In the genomic region with DNA sequence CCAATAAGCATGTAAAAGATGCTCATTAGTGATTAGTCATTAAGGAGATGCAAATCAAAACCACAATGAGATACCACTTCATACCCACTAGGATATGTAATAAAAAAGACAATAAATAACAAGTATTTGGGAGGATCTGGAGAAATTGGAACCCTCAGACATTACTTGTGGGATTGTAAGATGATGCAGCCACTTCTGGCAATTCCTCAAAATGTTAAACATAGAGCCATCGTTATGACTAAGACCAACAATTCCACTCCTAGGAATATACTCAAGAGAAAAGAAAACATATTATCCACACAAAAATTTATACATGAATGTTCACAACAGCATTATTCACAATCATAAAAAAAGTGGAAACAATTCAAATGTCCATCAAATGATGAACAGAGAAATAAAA, we compare ENCODE assay signal across 18 cellular contexts.
DNase-seq lines count a peak whose midpoint lies in the region; ATAC-seq and TF ChIP-seq lines count a peak whose summit lies in the region.
"Had no signal": no experiment of that assay in that cellular context is flagged by ENCODE, and none has a peak within 500 bp of the region (broad histone marks: within the 10 kb centered on the region; RNA-seq: fewer than 3 reads in every experiment).

No MANE protein-coding gene starts in this region.

- TF ChIP-seq RAD21 in IMR-90 (IDR thresholded peaks at IDR 0.05; ENCODE audit: low read length): no peak

- H4K91ac ChIP-seq in IMR-90 (ENCODE audit: insufficient read depth, low read depth, low read length): no peak overlapping the region

- H3K4me3 Mint-ChIP-seq in chondrocyte (ENCODE audit: unreplicated experiment): no peak overlapping the region
- H3K4me3 Mint-ChIP-seq in progenitor cell of endocrine pancreas (ENCODE audit: low read depth): no peak overlapping the region
- H3K4me3 Mint-ChIP-seq: CD4-positive, CD25-positive, alpha-beta regulatory T cell had no signal

- H3K27me3 Mint-ChIP-seq in chondrocyte (ENCODE audit: low read depth): no peaks in the 10 kb centered on the region
- H3K27me3 Mint-ChIP-seq in progenitor cell of endocrine pancreas: no peaks in the 10 kb centered on the region
- H3K27me3 Mint-ChIP-seq: CD4-positive, CD25-positive, alpha-beta regulatory T cell had no signal

- no peak overlapping the region for H2AK5ac ChIP-seq in IMR-90 (ENCODE audit: low read depth, low read length)

- H4K5ac ChIP-seq in IMR-90 (ENCODE audit: low read depth, low read length): no peak overlapping the region

- peaks cover 13% of the 10 kb centered on the region for H3K9me3 Mint-ChIP-seq in chondrocyte (ENCODE audit: low read depth)
- H3K9me3 Mint-ChIP-seq in progenitor cell of endocrine pancreas (ENCODE audit: low read depth): peaks cover 8% of the 10 kb centered on the region
- H3K9me3 Mint-ChIP-seq: CD4-positive, CD25-positive, alpha-beta regulatory T cell had no signal

- H3K4me1 Mint-ChIP-seq in chondrocyte (ENCODE audit: low read depth) (peaks cover 27% of the 10 kb centered on the region), progenitor cell of endocrine pancreas (ENCODE audit: low read depth) (peaks cover 3% of the 10 kb centered on the region)
- H3K4me1 Mint-ChIP-seq: CD4-positive, CD25-positive, alpha-beta regulatory T cell had no signal

- H3K27ac Mint-ChIP-seq in chondrocyte (ENCODE audit: unreplicated experiment) (peak overlapping the region; percentile 43), progenitor cell of endocrine pancreas (no peak overlapping the region)
- H3K27ac Mint-ChIP-seq: CD4-positive, CD25-positive, alpha-beta regulatory T cell had no signal

- H3K4me2 ChIP-seq in IMR-90 (ENCODE audit: low read depth, low read length): no peak overlapping the region

- H3K9ac ChIP-seq in IMR-90 (ENCODE audit: low read depth, low read length): no peak overlapping the region

- DNase-seq in AG04449 (ENCODE audit: low read depth, low spot score) (peak; percentile 16), IMR-90 (peak; percentile 54), chondrocyte (ENCODE audit: low spot score) (no peak), hepatic stellate cell (ENCODE audit: low spot score) (peak; percentile 7), progenitor cell of endocrine pancreas (ENCODE audit: low spot score, unreplicated experiment) (no peak), NCI-H187 treated with DMSO at 0.1 percent for 48 hours (lab: John Stamatoyannopoulos, UW) (no peak)
- DNase-seq: BE2C; Caco-2; CD4-positive, CD25-positive, alpha-beta regulatory T cell; H7; NCI-H1105 treated with DMSO at 0.1 percent for 48 hours; NCI-H1694; Peyer's patch; SW 1271 had no signal

- H3K4me3 ChIP-seq in AG04449 (ENCODE audit: low read depth, low read length) (no peak overlapping the region), IMR-90 (ENCODE audit: insufficient read depth, low read depth, low read length) (no peak overlapping the region)
- H3K4me3 ChIP-seq: K562, Peyer's patch had no signal

- BruUV-seq in IMR-90 (replicated peaks; lab: Mats Ljungman, UMichigan): no TSS peak

- no peaks in the 10 kb centered on the region for H3K36me3 Mint-ChIP-seq in chondrocyte (ENCODE audit: low read depth)
- H3K36me3 Mint-ChIP-seq in progenitor cell of endocrine pancreas (ENCODE audit: insufficient read depth): peaks cover 3% of the 10 kb centered on the region
- H3K36me3 Mint-ChIP-seq: CD4-positive, CD25-positive, alpha-beta regulatory T cell had no signal

- intact Hi-C loops in IMR-90 (cut with micrococcal nuclease): no loop called here

- H3K18ac ChIP-seq in IMR-90 (ENCODE audit: low read depth, low read length): no peak overlapping the region

- H2AFZ ChIP-seq in IMR-90 (replicated peaks; ENCODE audit: low read length, poor library complexity): no peak overlapping the region

- H2BK5ac ChIP-seq in IMR-90 (ENCODE audit: low read depth, low read length, poor library complexity, severe bottlenecking): no peak overlapping the region

- in situ Hi-C loops in IMR-90 (cut with MboI; ENCODE audit: low sequenced_read_pairs): loop anchor here (25.0 kb wide), 1 partner anchor 1379 kb away; no protein-coding TSS in a partner anchor

- H2BK15ac ChIP-seq in IMR-90 (ENCODE audit: low read depth, low read length): no peak overlapping the region

- dilution Hi-C loops in IMR-90 (cut with HindIII; ENCODE audit: low sequenced_read_pairs, unreplicated experiment): no loop called here

- H3K23ac ChIP-seq in IMR-90 (ENCODE audit: low read depth, low read length): no peak overlapping the region

- WGBS in IMR-90 (ENCODE audit: extremely low coverage in 2 of 2, insufficient read length in 1 of 2), 2 experiments: no CpG with 5 or more reads among the region's 1 CpG

- no peaks in the 10 kb centered on the region for H4K20me1 ChIP-seq in IMR-90 (ENCODE audit: insufficient read depth, low read length)

- H2BK120ac ChIP-seq in IMR-90 (ENCODE audit: low read depth, low read length): no peak overlapping the region

- no peak overlapping the region for H3K56ac ChIP-seq in IMR-90 (ENCODE audit: extremely low read depth, insufficient read depth, low read length)

- H3K79me1 ChIP-seq in IMR-90 (ENCODE audit: low read depth in 1 of 2, low read length in 2 of 2): no peaks in the 10 kb centered on the region

- H2AK9ac ChIP-seq in IMR-90 (replicated peaks; ENCODE audit: low read depth, low read length, poor library complexity): no peak overlapping the region

- POLR2A ChIA-PET in AG04449 (lab: Yijun Ruan, JAX): no interaction called here
- POLR2A ChIA-PET in IMR-90 (lab: Charles Lee; ENCODE audit: unreplicated experiment): no interaction called here

- no peak overlapping the region for H2BK20ac ChIP-seq in IMR-90 (ENCODE audit: low read depth, low read length)

- no peak overlapping the region for H4K8ac ChIP-seq in IMR-90 (ENCODE audit: low read depth in 2 of 2, low read length in 2 of 2)

- no peaks in the 10 kb centered on the region for H3K27me3 ChIP-seq in IMR-90 (ENCODE audit: control insufficient read depth, insufficient read depth, low read length)
- H3K27me3 ChIP-seq: BE2C, Peyer's patch had no signal

- no peak overlapping the region for H3K27ac ChIP-seq in IMR-90 (ENCODE audit: insufficient read depth, low read length)
- H3K27ac ChIP-seq: 22Rv1, Peyer's patch had no signal

- ATAC-seq in IMR-90 (ENCODE audit: low read depth): no peak
- ATAC-seq in GM21529 (IDR thresholded peaks at IDR 0.05; ENCODE audit: unreplicated experiment): no peak
- ATAC-seq in GM21528 (IDR thresholded peaks at IDR 0.05; ENCODE audit: low FRiP score, unreplicated experiment): no peak
- ATAC-seq: K562 had no signal

- H3K4ac ChIP-seq in IMR-90 (ENCODE audit: low read depth, low read length): no peak overlapping the region

- CTCF ChIA-PET in AG04449 (lab: Yijun Ruan, JAX): no interaction called here
- CTCF ChIA-PET in IMR-90 (lab: Yijun Ruan, JAX): no interaction called here

- TF ChIP-seq POLR2A in IMR-90 (IDR thresholded peaks at IDR 0.05; ENCODE audit: low read depth, low read length): no peak

- no peaks in the 10 kb centered on the region for H3K36me3 ChIP-seq in IMR-90 (ENCODE audit: control insufficient read depth, insufficient read depth, low read length)
- H3K36me3 ChIP-seq: BE2C, Peyer's patch had no signal

- no peak overlapping the region for H3K14ac ChIP-seq in IMR-90 (replicated peaks; ENCODE audit: low read depth, low read length)

- no peak for TF ChIP-seq CTCF in AG04449 (IDR thresholded peaks at IDR 0.05; ENCODE audit: insufficient read depth, low read length, missing control alignments)
- no peak for TF ChIP-seq CTCF in IMR-90 (conservative IDR thresholded peaks at IDR 0.05; ENCODE audit: low read depth, low read length)
- no peak for TF ChIP-seq CTCF in chondrocyte (IDR thresholded peaks at IDR 0.05)
- TF ChIP-seq CTCF in progenitor cell of endocrine pancreas (IDR thresholded peaks at IDR 0.05; ENCODE audit: unreplicated experiment): no peak

- H3K9me1 ChIP-seq in IMR-90 (ENCODE audit: insufficient read depth, low read length): no peaks in the 10 kb centered on the region

- H3K9me3 ChIP-seq in IMR-90 (ENCODE audit: control insufficient read depth, insufficient read depth, low read length): no peaks in the 10 kb centered on the region
- H3K9me3 ChIP-seq: BE2C, Caco-2, Peyer's patch had no signal

- H3K4me1 ChIP-seq in IMR-90 (ENCODE audit: control insufficient read depth, insufficient read depth, low read length): no peaks in the 10 kb centered on the region
- H3K4me1 ChIP-seq: BE2C, Caco-2, Peyer's patch had no signal

TF ChIP-seq in IMR-90, 13 proteins besides CTCF, POLR2A, EP300 and RAD21 (continues in another document):
- TF ChIP-seq ELK1 (IDR thresholded peaks at IDR 0.05; ENCODE audit: borderline replicate concordance, low read depth, low read length): no peak
- no peak for TF ChIP-seq RFX5 (IDR thresholded peaks at IDR 0.05; ENCODE audit: low read depth, low read length)
- no peak for TF ChIP-seq CEBPB (IDR thresholded peaks at IDR 0.05; ENCODE audit: low read depth, low read length)
- TF ChIP-seq FOS (IDR thresholded peaks at IDR 0.05; ENCODE audit: low read depth, low read length): no peak
- no peak for TF ChIP-seq SMC3 (IDR thresholded peaks at IDR 0.05; ENCODE audit: low read depth, low read length)
- no peak for TF ChIP-seq CHD1 (IDR thresholded peaks at IDR 0.05; ENCODE audit: low read depth, low read length)
- TF ChIP-seq RCOR1 (IDR thresholded peaks at IDR 0.05; ENCODE audit: insufficient replicate concordance, low read length): no peak
- no peak for TF ChIP-seq BHLHE40 (IDR thresholded peaks at IDR 0.05; ENCODE audit: low read depth, low read length)
- TF ChIP-seq NFE2L2 (IDR thresholded peaks at IDR 0.05; ENCODE audit: low read depth, low read length): no peak
- TF ChIP-seq, protein P1, sequence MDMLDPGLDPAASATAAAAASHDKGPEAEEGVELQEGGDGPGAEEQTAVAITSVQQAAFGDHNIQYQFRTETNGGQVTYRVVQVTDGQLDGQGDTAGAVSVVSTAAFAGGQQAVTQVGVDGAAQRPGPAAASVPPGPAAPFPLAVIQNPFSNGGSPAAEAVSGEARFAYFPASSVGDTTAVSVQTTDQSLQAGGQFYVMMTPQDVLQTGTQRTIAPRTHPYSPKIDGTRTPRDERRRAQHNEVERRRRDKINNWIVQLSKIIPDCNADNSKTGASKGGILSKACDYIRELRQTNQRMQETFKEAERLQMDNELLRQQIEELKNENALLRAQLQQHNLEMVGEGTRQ (IDR thresholded peaks at IDR 0.05; ENCODE audit: low read depth, low read length): no peak
- no peak for TF ChIP-seq MXI1 (IDR thresholded peaks at IDR 0.05; ENCODE audit: borderline replicate concordance, low read depth, low read length)
- no peak for TF ChIP-seq MAZ (IDR thresholded peaks at IDR 0.05; ENCODE audit: borderline replicate concordance, low read depth, low read length)

Comparison
In these comparisons a context has a peak if more than half of its experiments do, and no peak if none do; other contexts are left out.
1. DNase-seq: peak in AG04449 (single experiment), IMR-90 (single experiment) and hepatic stellate cell (single experiment); none in chondrocyte (single experiment), progenitor cell of endocrine pancreas (single experiment) and NCI-H187 treated with DMSO at 0.1 percent for 48 hours (single experiment).